8 cellular contexts compared by ENCODE assay signal in genomic region chr14:74302634-74303569, GRCh38. TPM values are rescaled to one million over a fixed set of nuclear protein-coding genes. Genes with fewer than 3 reads are reported as not detected.
A peak's percentile ranks its signal among the peaks of the same experiment; 100 is the strongest.
DNase-seq lines count a peak whose midpoint lies in the region; ATAC-seq and TF ChIP-seq lines count a peak whose summit lies in the region.

TSS of gene ABCD4 (minus strand) at chr14:74302934. CDS start at chr14:74302912, 22 bp downstream.

- peak within 1 kb of the TSS; percentile 74 for H3K27ac ChIP-seq in osteoblast (ENCODE audit: low read depth, low read length)
- peak within 1 kb of the TSS; percentile 74 to 81 for H3K27ac ChIP-seq in thoracic aorta

- no peaks in the 10 kb centered on the region for H3K9me3 Mint-ChIP-seq in activated naive CD4-positive, alpha-beta T cell treated with anti-CD3 and anti-CD28 coated beads, Interleukin-2, amount 50 U/mL, for 24 hours

- H3K79me2 ChIP-seq in osteoblast (ENCODE audit: insufficient read depth, low read length): peaks cover 33% of the 10 kb centered on the region

- peak within 1 kb of the TSS; percentile 98 for H3K4me3 Mint-ChIP-seq in activated naive CD4-positive, alpha-beta T cell treated with anti-CD3 and anti-CD28 coated beads, Interleukin-2, amount 50 U/mL, for 24 hours

- peak within 1 kb of the TSS; percentile 99 for H3K4me2 ChIP-seq in osteoblast (ENCODE audit: insufficient read depth, low read length)

- peaks cover 6% of the 10 kb centered on the region for H3K36me3 ChIP-seq in osteoblast (ENCODE audit: insufficient read depth, low read length)
- H3K36me3 ChIP-seq in thoracic aorta: peaks cover 3% of the 10 kb centered on the region

- DNase-seq in GM10266 (ENCODE audit: extremely low spot score) (peak; percentile 88), NB4 (ENCODE audit: low read depth) (peak; percentile 95), glomerular endothelial cell (ENCODE audit: extremely low read depth, low read depth, low spot score) (peak; percentile 58), osteoblast (ENCODE audit: insufficient read length, low spot score, missing footprints) (peak; percentile 96), thoracic aorta (ENCODE audit: low spot score) (peak; percentile 83)

- no peaks in the 10 kb centered on the region for H3K27me3 Mint-ChIP-seq in activated naive CD4-positive, alpha-beta T cell treated with anti-CD3 and anti-CD28 coated beads, Interleukin-2, amount 50 U/mL, for 24 hours

- H3K27me3 ChIP-seq in osteoblast (ENCODE audit: insufficient read depth, low read length) (no peaks in the 10 kb centered on the region), thoracic aorta (replicated peaks; ENCODE audit: insufficient read depth) (no peaks in the 10 kb centered on the region)

- peaks cover 9% of the 10 kb centered on the region for H4K20me1 ChIP-seq in osteoblast (ENCODE audit: insufficient read depth, low read length)

- no peaks in the 10 kb centered on the region for H3K9me3 ChIP-seq in osteoblast (ENCODE audit: low read depth, low read length)
- H3K9me3 ChIP-seq in thoracic aorta: no peaks in the 10 kb centered on the region

- ATAC-seq in HG02571 (IDR thresholded peaks at IDR 0.05; ENCODE audit: unreplicated experiment) (peak; percentile 98), SK-N-SH treated with all-trans-retinoic acid at 6 μM for 48 hours (peak; percentile 99), thoracic aorta (ENCODE audit: insufficient number of reproducible peaks, low FRiP score, low read depth) (peak; percentile 89)

- H3K4me3 ChIP-seq in NB4 (ENCODE audit: low read depth, low read length): peak within 1 kb of the TSS; percentile 80
- H3K4me3 ChIP-seq in osteoblast (ENCODE audit: insufficient read depth, low read length): peak within 1 kb of the TSS; percentile 97
- peak within 1 kb of the TSS; percentile 95 for H3K4me3 ChIP-seq in thoracic aorta

- H3K36me3 Mint-ChIP-seq in activated naive CD4-positive, alpha-beta T cell treated with anti-CD3 and anti-CD28 coated beads, Interleukin-2, amount 50 U/mL, for 24 hours: peaks cover 4% of the 10 kb centered on the region

- peak; percentile 83 for TF ChIP-seq POLR2A in NB4 (IDR thresholded peaks at IDR 0.05; ENCODE audit: extremely low read depth, insufficient read length)

- peaks cover 15% of the 10 kb centered on the region for H3K4me1 ChIP-seq in osteoblast (ENCODE audit: insufficient read depth, low read length)
- H3K4me1 ChIP-seq in thoracic aorta (ENCODE audit: control insufficient read depth in 1 of 2, low read depth in 2 of 2): peaks cover 7 to 18% of the 10 kb centered on the region in 2 donors

- peak within 1 kb of the TSS; percentile 96 for H2AFZ ChIP-seq in osteoblast (ENCODE audit: low read length)

- peak within 1 kb of the TSS; percentile 98 for H3K27ac Mint-ChIP-seq in activated naive CD4-positive, alpha-beta T cell treated with anti-CD3 and anti-CD28 coated beads, Interleukin-2, amount 50 U/mL, for 24 hours

- peak; percentile 64 for TF ChIP-seq CTCF in GM10266 (IDR thresholded peaks at IDR 0.05; ENCODE audit: control insufficient read depth, insufficient read depth, low read depth, missing control alignments)
- peak; percentile 59 for TF ChIP-seq CTCF in NB4 (IDR thresholded peaks at IDR 0.05; ENCODE audit: low read depth, low read length)
- TF ChIP-seq CTCF in osteoblast (IDR thresholded peaks at IDR 0.05; ENCODE audit: extremely low read depth, low read depth, low read length): peak; percentile 71
- peak; percentile 29 for TF ChIP-seq CTCF in thoracic aorta (IDR thresholded peaks at IDR 0.05)

- H3K4me1 Mint-ChIP-seq in activated naive CD4-positive, alpha-beta T cell treated with anti-CD3 and anti-CD28 coated beads, Interleukin-2, amount 50 U/mL, for 24 hours: peaks cover 28% of the 10 kb centered on the region

TF ChIP-seq in SK-N-SH treated with all-trans-retinoic acid at 6 μM for 48 hours, 23 proteins besides CTCF, POLR2A, EP300 and RAD21:
- TF ChIP-seq ZFP3 (CRISPR knock-in tag; IDR thresholded peaks at IDR 0.05) (0 out of 2 replicates have a peak, but pooled peaks have one; percentile 14), ZFP30 (CRISPR knock-in tag; IDR thresholded peaks at IDR 0.05) (no peak), CSRNP3 (CRISPR knock-in tag; IDR thresholded peaks at IDR 0.05) (no peak), TSHZ2 (CRISPR knock-in tag; IDR thresholded peaks at IDR 0.05) (peak; percentile 11; the same call in 1 of the 2 replicates)

RNA-seq across cellular contexts. Expression of gene ABCD4, which starts in this region (rescaled TPM):
- total RNA-seq in glomerular endothelial cell (51.2 and 70.4 TPM in 2 replicates), osteoblast (35.7 and 38.7 TPM in 2 replicates), thoracic aorta (10 to 100 TPM; 47.7 to 62.4 TPM)

Comparison
In these comparisons a context has a peak if more than half of its experiments do, and no peak if none do; other contexts are left out.
1. Peak in every context shown above with its lines: DNase-seq, ATAC-seq, H3K4me3 ChIP-seq and H3K27ac ChIP-seq.